In the genomic region with DNA sequence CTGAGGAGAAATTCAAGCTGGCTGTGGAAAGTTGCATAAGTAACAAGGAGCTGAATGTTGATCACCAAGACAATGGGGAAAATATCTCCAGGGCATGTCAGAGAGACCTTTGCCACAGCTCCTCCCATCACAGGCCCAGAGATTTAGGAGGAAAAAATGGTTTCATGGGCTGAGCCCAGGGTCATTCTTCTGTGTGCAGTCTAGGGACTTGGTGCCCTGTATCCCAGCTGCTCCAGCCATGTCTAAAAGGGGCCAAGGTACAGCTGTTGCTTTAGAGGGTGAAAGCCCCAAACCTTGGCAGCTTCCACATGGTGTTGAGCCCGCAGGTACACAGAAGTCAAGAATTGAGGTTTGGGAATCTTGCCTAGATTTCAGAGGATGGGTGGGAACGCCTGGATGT, we compare ENCODE assay signal across 3 cellular contexts.
"Had no signal": no experiment of that assay in that cellular context is flagged by ENCODE, and none has a peak within 500 bp of the region (broad histone marks: within the 10 kb centered on the region; RNA-seq: fewer than 3 reads in every experiment).

No MANE protein-coding gene starts in this region.

- DNase-seq: GDM1, GF-D8 had no signal

- H3K4me3 ChIP-seq: GM12878 had no signal

- ATAC-seq: GM12878 had no signal
